15 cellular contexts compared by ENCODE assay signal in the genomic region with DNA sequence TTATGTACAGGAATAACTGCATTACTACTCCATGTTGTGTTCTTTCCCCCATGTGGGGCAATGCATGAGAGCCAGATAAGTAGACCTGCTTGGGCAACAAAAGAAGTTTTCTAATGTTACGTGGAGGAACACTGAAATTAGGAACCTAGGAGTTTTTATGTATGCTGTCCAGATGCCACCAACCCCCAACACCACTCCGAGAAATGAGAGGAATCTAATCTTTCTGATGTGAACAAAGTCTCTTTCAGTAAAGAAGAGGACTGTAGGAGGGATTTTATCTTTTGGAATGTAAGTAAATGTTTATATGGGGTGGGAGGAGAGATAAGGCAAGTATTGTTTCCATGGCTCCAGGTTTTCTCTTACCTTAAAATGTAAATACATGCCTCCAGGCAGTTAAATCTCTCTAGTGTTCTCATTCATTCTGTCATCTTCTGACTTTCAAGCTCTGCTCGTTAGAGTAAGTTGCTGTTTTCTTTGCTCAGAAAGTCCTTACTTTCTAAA.
DNase-seq lines count a peak whose midpoint lies in the region; TF ChIP-seq lines count a peak whose summit lies in the region.
"Had no signal": no experiment of that assay in that cellular context is flagged by ENCODE, and none has a peak within 500 bp of the region (broad histone marks: within the 10 kb centered on the region; RNA-seq: fewer than 3 reads in every experiment).

No MANE protein-coding gene starts in this region.

- H3K36me3 Mint-ChIP-seq in type B pancreatic cell: no peaks in the 10 kb centered on the region
- H3K36me3 Mint-ChIP-seq: CD4-positive, CD25-positive, alpha-beta regulatory T cell had no signal

- peak overlapping the region; percentile 63 for H3K27ac Mint-ChIP-seq in type B pancreatic cell
- H3K27ac Mint-ChIP-seq: B cell; CD4-positive, CD25-positive, alpha-beta regulatory T cell had no signal

- no peak overlapping the region for H3K4ac ChIP-seq in mesendoderm (ENCODE audit: low read depth, low read length)

- H3K9me3 ChIP-seq in HUES48 (ENCODE audit: control insufficient read depth, insufficient read depth, low read length): no peaks in the 10 kb centered on the region
- peaks cover 0 to 2% of the 10 kb centered on the region in 2 donors for H3K9me3 ChIP-seq in uterus
- H3K9me3 ChIP-seq in MM.1S (replicated peaks; ENCODE audit: insufficient read depth, low read length): no peaks in the 10 kb centered on the region
- H3K9me3 ChIP-seq: SJSA1 had no signal

- H2BK5ac ChIP-seq in mesendoderm (ENCODE audit: low read length): no peak overlapping the region

- H2BK120ac ChIP-seq in mesendoderm (ENCODE audit: low read depth, low read length): no peak overlapping the region

- H4K5ac ChIP-seq in mesendoderm (ENCODE audit: low read length): no peak overlapping the region

- H3K4me1 Mint-ChIP-seq in type B pancreatic cell (ENCODE audit: unreplicated experiment): peaks cover 7% of the 10 kb centered on the region
- H3K4me1 Mint-ChIP-seq: B cell; CD4-positive, CD25-positive, alpha-beta regulatory T cell had no signal

- H3K27ac ChIP-seq in HUES48 (ENCODE audit: low read depth, low read length) (peak overlapping the region; percentile 53), mesendoderm (ENCODE audit: low read depth, low read length) (no peak overlapping the region), uterus (no peak overlapping the region), MM.1S (ENCODE audit: low read length) (no peak overlapping the region)
- H3K27ac ChIP-seq: HL-60, KMS-11, SJSA1 had no signal

- H3K36me3 ChIP-seq in HUES48 (ENCODE audit: control insufficient read depth, insufficient read depth, low read length): no peaks in the 10 kb centered on the region
- H3K36me3 ChIP-seq in mesendoderm (ENCODE audit: control insufficient read depth, insufficient read depth, low read length): no peaks in the 10 kb centered on the region
- H3K36me3 ChIP-seq in uterus: no peaks in the 10 kb centered on the region
- no peaks in the 10 kb centered on the region for H3K36me3 ChIP-seq in MM.1S (replicated peaks; ENCODE audit: insufficient read depth, low read length)
- H3K36me3 ChIP-seq: SJSA1 had no signal

- H3K23ac ChIP-seq in mesendoderm (ENCODE audit: low read length): no peak overlapping the region

- H3K9me3 Mint-ChIP-seq in type B pancreatic cell: peaks cover 20% of the 10 kb centered on the region

- H4K8ac ChIP-seq in mesendoderm (ENCODE audit: low read depth, low read length): no peak overlapping the region

- no peaks in the 10 kb centered on the region for H3K79me1 ChIP-seq in mesendoderm (ENCODE audit: low read length)

- H2AFZ ChIP-seq in MM.1S (ENCODE audit: low read length): no peak overlapping the region

- H3K4me2 ChIP-seq in mesendoderm (ENCODE audit: low read length) (no peak overlapping the region), MM.1S (ENCODE audit: low read depth, low read length) (no peak overlapping the region)
- H3K4me2 ChIP-seq: KMS-11 had no signal

- WGBS in mesendoderm (ENCODE audit: extremely low coverage, insufficient coverage, low lambda C conversion rate): no CpG with 5 or more reads among the region's 3 CpGs

- DNase-seq in astrocyte of the hippocampus (ENCODE audit: low read depth, low spot score) (peak; percentile 23), mesendoderm (peak; percentile 89), type B pancreatic cell (ENCODE audit: extremely low spot score, unreplicated experiment) (no peak), uterus (no peak), NAMALWA (ENCODE audit: low spot score) (no peak), MM.1S (no peak)
- DNase-seq: CD4-positive, CD25-positive, alpha-beta regulatory T cell; GOT3; NCI-H1092; NCI-H510A treated with DMSO at 0.1 percent for 48 hours had no signal

- no peaks in the 10 kb centered on the region for H3F3A ChIP-seq in MM.1S (ENCODE audit: insufficient read depth, low read length)

- no peaks in the 10 kb centered on the region for H3K27me3 Mint-ChIP-seq in type B pancreatic cell
- H3K27me3 Mint-ChIP-seq: B cell; CD4-positive, CD25-positive, alpha-beta regulatory T cell had no signal

- H3K9ac ChIP-seq in HUES48 (ENCODE audit: low read depth, low read length) (no peak overlapping the region), mesendoderm (ENCODE audit: low read length) (no peak overlapping the region), MM.1S (ENCODE audit: low read length) (no peak overlapping the region)
- H3K9ac ChIP-seq: KMS-11 had no signal

- intact Hi-C loops in uterus (cut with DNase I; ENCODE audit: low total_unique reads): no loop called here

- H3K79me2 ChIP-seq in mesendoderm (ENCODE audit: control insufficient read depth, insufficient read depth, low read length) (no peaks in the 10 kb centered on the region), MM.1S (ENCODE audit: low read length) (no peaks in the 10 kb centered on the region)

- TF ChIP-seq CTCF in type B pancreatic cell (conservative IDR thresholded peaks at IDR 0.05): no peak
- TF ChIP-seq CTCF in uterus (IDR thresholded peaks at IDR 0.05): no peak
- no peak for TF ChIP-seq CTCF in MM.1S (IDR thresholded peaks at IDR 0.05; ENCODE audit: low read length)

- peaks cover 6% of the 10 kb centered on the region; the same call in 1 of the 2 replicates for H3K4me1 ChIP-seq in HUES48 (ENCODE audit: control insufficient read depth, insufficient read depth, low read length)
- no peaks in the 10 kb centered on the region for H3K4me1 ChIP-seq in mesendoderm (ENCODE audit: control insufficient read depth, low read depth, low read length)
- no peaks in the 10 kb centered on the region for H3K4me1 ChIP-seq in uterus
- no peaks in the 10 kb centered on the region for H3K4me1 ChIP-seq in MM.1S (ENCODE audit: low read length)
- H3K4me1 ChIP-seq: SJSA1 had no signal

- H3K27me3 ChIP-seq in HUES48 (ENCODE audit: control insufficient read depth, insufficient read depth, low read length) (peaks cover 44% of the 10 kb centered on the region), mesendoderm (ENCODE audit: insufficient read depth, low read length, poor library complexity) (no peaks in the 10 kb centered on the region), uterus (no peaks in the 10 kb centered on the region), MM.1S (replicated peaks; ENCODE audit: insufficient read depth, low read length) (no peaks in the 10 kb centered on the region)
- H3K27me3 ChIP-seq: SJSA1 had no signal

- no peak overlapping the region for H3K18ac ChIP-seq in mesendoderm (ENCODE audit: low read length)

- H4K20me1 ChIP-seq in MM.1S (ENCODE audit: insufficient read depth, low read length): no peaks in the 10 kb centered on the region

- H3K9me2 ChIP-seq in MM.1S (replicated peaks; ENCODE audit: insufficient read depth, low read length): no peaks in the 10 kb centered on the region

- no peak overlapping the region for H3K4me3 Mint-ChIP-seq in type B pancreatic cell
- H3K4me3 Mint-ChIP-seq: B cell; CD4-positive, CD25-positive, alpha-beta regulatory T cell had no signal

- no peak overlapping the region for H3K56ac ChIP-seq in mesendoderm (ENCODE audit: low read length)

- no peak overlapping the region for H2BK15ac ChIP-seq in mesendoderm (replicated peaks; ENCODE audit: low read depth)

- no peak overlapping the region for H3K4me3 ChIP-seq in HUES48 (ENCODE audit: low read depth, low read length)
- no peak overlapping the region for H3K4me3 ChIP-seq in mesendoderm (ENCODE audit: low read length)
- H3K4me3 ChIP-seq in uterus: no peak overlapping the region
- no peak overlapping the region for H3K4me3 ChIP-seq in MM.1S (ENCODE audit: low read length)
- H3K4me3 ChIP-seq: SJSA1 had no signal

- H2AK5ac ChIP-seq in mesendoderm (ENCODE audit: low read length): no peak overlapping the region

- no peak for TF ChIP-seq POLR2A in uterus (IDR thresholded peaks at IDR 0.05)

Comparison
In these comparisons a context has a peak if more than half of its experiments do, and no peak if none do; other contexts are left out.
1. DNase-seq: peak in astrocyte of the hippocampus (single experiment) and mesendoderm (single experiment); none in type B pancreatic cell (single experiment), uterus (0 of 2), NAMALWA (single experiment) and MM.1S (single experiment).